In genomic region chr3:123755085-123755484, GRCh38 we compare ENCODE assay signal across 1 cellular context.
TF ChIP-seq lines count a peak whose summit lies in the region.

No MANE protein-coding gene starts in this region.

TF ChIP-seq in A549, 52 proteins besides CTCF, POLR2A, EP300 and RAD21 (continued from another document):
- TF ChIP-seq USF2 (IDR thresholded peaks at IDR 0.05): no peak
- peak; percentile 54; the same call in 1 of the 2 replicates for TF ChIP-seq JUNB (IDR thresholded peaks at IDR 0.05)
- TF ChIP-seq ZNF302 (CRISPR knock-in tag; IDR thresholded peaks at IDR 0.05): no peak
- no peak for TF ChIP-seq EHMT2 (IDR thresholded peaks at IDR 0.05; ENCODE audit: low read depth)
- no peak for TF ChIP-seq CHD4 (IDR thresholded peaks at IDR 0.05; ENCODE audit: borderline replicate concordance)
- no peak for TF ChIP-seq POLR2AphosphoS2 (conservative IDR thresholded peaks at IDR 0.05; ENCODE audit: low read length)
- TF ChIP-seq RCOR1 (IDR thresholded peaks at IDR 0.05; ENCODE audit: low read depth, low read length): no peak
- TF ChIP-seq GATA3 (IDR thresholded peaks at IDR 0.05; ENCODE audit: borderline replicate concordance): peak; percentile 67; the same call in 1 of the 2 replicates
- TF ChIP-seq RFX5 (IDR thresholded peaks at IDR 0.05): no peak
- TF ChIP-seq MYC (IDR thresholded peaks at IDR 0.05; ENCODE audit: borderline replicate concordance, low read length): no peak
- TF ChIP-seq NFE2L2 (conservative IDR thresholded peaks at IDR 0.05; ENCODE audit: low read length): no peak
- no peak for TF ChIP-seq ESRRA (IDR thresholded peaks at IDR 0.05; ENCODE audit: borderline replicate concordance, low read length)
- no peak for TF ChIP-seq HDAC2 (IDR thresholded peaks at IDR 0.05)
- no peak for TF ChIP-seq TP53 (CRISPR knock-in tag; IDR thresholded peaks at IDR 0.05)
- no peak for TF ChIP-seq RARB (CRISPR knock-in tag; IDR thresholded peaks at IDR 0.05)
- TF ChIP-seq ELK1 (IDR thresholded peaks at IDR 0.05; ENCODE audit: low read depth, low read length): no peak
- peak; percentile 82 for TF ChIP-seq MAX (IDR thresholded peaks at IDR 0.05)
- TF ChIP-seq BCL3 (IDR thresholded peaks at IDR 0.05): no peak; the same call in 2 of the 3 replicates
- TF ChIP-seq PBX3 (IDR thresholded peaks at IDR 0.05): no peak
- TF ChIP-seq HOXA7 (CRISPR knock-in tag; IDR thresholded peaks at IDR 0.05): no peak
- no peak for TF ChIP-seq ZSCAN20 (CRISPR knock-in tag; IDR thresholded peaks at IDR 0.05)
- TF ChIP-seq ATOH8 (CRISPR knock-in tag; IDR thresholded peaks at IDR 0.05; ENCODE audit: low read depth): 0 out of 2 replicates have a peak, but pooled peaks have one; percentile 18
- TF ChIP-seq BHLHE40 (IDR thresholded peaks at IDR 0.05; ENCODE audit: low read depth, low read length): no peak
- 0 out of 2 replicates have a peak, but pooled peaks have one; percentile 37 for TF ChIP-seq HOXB5 (CRISPR knock-in tag; IDR thresholded peaks at IDR 0.05)
- peak; percentile 37; the same call in 2 of the 3 replicates for TF ChIP-seq SMC3 (IDR thresholded peaks at IDR 0.05)
- TF ChIP-seq E2F6 (IDR thresholded peaks at IDR 0.05; ENCODE audit: borderline replicate concordance, low read depth): no peak
